Comparison of ENCODE assay signal across 17 cellular contexts in genomic region chr2:240797500-240797895, GRCh38. TPM values are rescaled to one million over a fixed set of nuclear protein-coding genes. Genes with fewer than 3 reads are reported as not detected.
DNase-seq lines count a peak whose midpoint lies in the region; ATAC-seq, FAIRE-seq and TF ChIP-seq lines count a peak whose summit lies in the region.
"Had no signal": no experiment of that assay in that cellular context is flagged by ENCODE, and none has a peak within 500 bp of the region (broad histone marks: within the 10 kb centered on the region; RNA-seq: fewer than 3 reads in every experiment).

No MANE protein-coding gene starts in this region.

- H3K4me3 ChIP-seq in kidney (ENCODE audit: low read length in 2 of 2) (no peak overlapping the region), osteoblast (ENCODE audit: insufficient read depth, low read length) (no peak overlapping the region)

- FAIRE-seq in kidney (lab: Jason Lieb, UNC) (no peak), GM19239 (lab: Jason Lieb, UNC) (no peak)
- FAIRE-seq: GM18507 had no signal

- H3K27me3 ChIP-seq in osteoblast (ENCODE audit: insufficient read depth, low read length) (peaks cover 44% of the 10 kb centered on the region), foreskin keratinocyte (peaks cover 28% of the 10 kb centered on the region)

- no peak overlapping the region for H2AFZ ChIP-seq in osteoblast (ENCODE audit: low read length)

- no peak for ATAC-seq in HG03520 (IDR thresholded peaks at IDR 0.05; ENCODE audit: unreplicated experiment)
- ATAC-seq in foreskin keratinocyte = no peak
- ATAC-seq: HCT116, Panc1 had no signal

- H4K20me1 ChIP-seq in osteoblast (ENCODE audit: insufficient read depth, low read length) = no peaks in the 10 kb centered on the region

- H3K4me1 ChIP-seq in kidney (ENCODE audit: control insufficient read depth in 1 of 2, insufficient read depth in 1 of 2, low read depth in 1 of 2, low read length in 2 of 2) (no peaks in the 10 kb centered on the region), osteoblast (ENCODE audit: insufficient read depth, low read length) (no peaks in the 10 kb centered on the region), foreskin keratinocyte (no peaks in the 10 kb centered on the region)

- no peaks in the 10 kb centered on the region for H3K79me2 ChIP-seq in osteoblast (ENCODE audit: insufficient read depth, low read length)

- peaks cover 0 to 3% of the 10 kb centered on the region in 2 donors for H3K9me3 ChIP-seq in kidney (ENCODE audit: control insufficient read depth in 1 of 2, low read length in 2 of 2)
- no peaks in the 10 kb centered on the region for H3K9me3 ChIP-seq in osteoblast (ENCODE audit: low read depth, low read length)

- no peak overlapping the region for H3K4me3 Mint-ChIP-seq in CD14-positive monocyte
- H3K4me3 Mint-ChIP-seq: IgD-negative memory B cell had no signal

- H3K27me3 Mint-ChIP-seq in CD14-positive monocyte (ENCODE audit: low read depth in 3 of 3) = peaks cover 10 to 34% (median 11%) of the 10 kb centered on the region in 3 donors

- H3K4me2 ChIP-seq in osteoblast (ENCODE audit: insufficient read depth, low read length) = no peak overlapping the region

- intact Hi-C loops in CD14-positive monocyte (cut with micrococcal nuclease) (no loop called here), kidney (cut with DNase I) (no loop called here)

- no peak overlapping the region for H3K27ac Mint-ChIP-seq in CD14-positive monocyte
- H3K27ac Mint-ChIP-seq: IgD-negative memory B cell had no signal

- no peaks in the 10 kb centered on the region for H3K4me1 Mint-ChIP-seq in CD14-positive monocyte
- H3K4me1 Mint-ChIP-seq: IgD-negative memory B cell had no signal

- no peak overlapping the region for H3K9ac ChIP-seq in kidney (ENCODE audit: low read length in 2 of 2)

- H3K36me3 ChIP-seq in kidney (ENCODE audit: control insufficient read depth in 1 of 2, insufficient read depth in 2 of 2, low read length in 2 of 2) = no peaks in the 10 kb centered on the region
- H3K36me3 ChIP-seq in osteoblast (ENCODE audit: insufficient read depth, low read length) = no peaks in the 10 kb centered on the region

- H3K9me3 Mint-ChIP-seq in CD14-positive monocyte = peaks cover 0 to 5% (median 0%) of the 10 kb centered on the region in 7 donors

- H3K27ac ChIP-seq in kidney (ENCODE audit: low read depth in 2 of 2, low read length in 2 of 2) (no peak overlapping the region), osteoblast (ENCODE audit: low read depth, low read length) (no peak overlapping the region), foreskin keratinocyte (no peak overlapping the region)
- H3K27ac ChIP-seq: 22Rv1, C4-2B had no signal

- DNase-seq in activated CD4-positive, CD25-positive, alpha-beta regulatory T cell treated with anti-CD3 and anti-CD28 coated beads, Interleukin-2, amount 50 U/mL, for 72 hours = peak; percentile 20
- no peak for DNase-seq in activated CD4-positive, CD25-positive, alpha-beta regulatory T cell (lab: John Stamatoyannopoulos, UW)
- DNase-seq in CD14-positive monocyte (ENCODE audit: low spot score) (peak; percentile 35), kidney (peak; percentile 21), osteoblast (ENCODE audit: insufficient read length, low spot score, missing footprints) (peak; percentile 81), foreskin keratinocyte (no peak), GM19239 (ENCODE audit: insufficient read length, low spot score) (no peak)
- DNase-seq: COR-L47, NCI-H1417 treated with DMSO at 0.1 percent for 48 hours, NCI-H2171 treated with DMSO at 0.1 percent for 48 hours had no signal

- TF ChIP-seq CTCF in CD14-positive monocyte (IDR thresholded peaks at IDR 0.05) (no peak), kidney (IDR thresholded peaks at IDR 0.05; ENCODE audit: borderline replicate concordance, extremely low read depth, insufficient read depth) (no peak), osteoblast (IDR thresholded peaks at IDR 0.05; ENCODE audit: extremely low read depth, low read depth, low read length) (no peak), foreskin keratinocyte (conservative IDR thresholded peaks at IDR 0.05) (no peak)

- no peaks in the 10 kb centered on the region for H3K36me3 Mint-ChIP-seq in CD14-positive monocyte
- H3K36me3 Mint-ChIP-seq: IgD-negative memory B cell had no signal

RNA-seq across cellular contexts. Expression of gene KIF1A, which starts 22.5 kb away (rescaled TPM):
- polyA plus RNA-seq in CD14-positive monocyte (not detected), kidney (ENCODE audit: insufficient read depth, low read depth, low replicate concordance) (0.58 TPM), foreskin keratinocyte (not detected in 2 replicates)
- total RNA-seq in kidney (0.54 TPM), osteoblast (under 0.01 TPM in 1 of 2 replicates, not detected in the other), foreskin keratinocyte (not detected in 2 replicates)
- polyA plus RNA-seq: IgD-negative memory B cell had no signal

Comparison
In these comparisons a context has a peak if more than half of its experiments do, and no peak if none do; other contexts are left out.
1. DNase-seq: peak in activated CD4-positive, CD25-positive, alpha-beta regulatory T cell treated with anti-CD3 and anti-CD28 coated beads, Interleukin-2, amount 50 U/mL, for 72 hours (single experiment), CD14-positive monocyte (single experiment), kidney (single experiment) and osteoblast (single experiment); none in activated CD4-positive, CD25-positive, alpha-beta regulatory T cell (0 of 4), foreskin keratinocyte (0 of 2) and GM19239 (single experiment).